ENCODE assay signal across 11 cellular contexts in genomic region chr12:32877670-32878459, GRCh38. TPM values are rescaled to one million over a fixed set of nuclear protein-coding genes. Genes with fewer than 3 reads are reported as not detected.
A peak's percentile ranks its signal among the peaks of the same experiment; 100 is the strongest.
DNase-seq lines count a peak whose midpoint lies in the region; ATAC-seq and TF ChIP-seq lines count a peak whose summit lies in the region.
"Had no signal": no experiment of that assay in that cellular context is flagged by ENCODE, and none has a peak within 500 bp of the region (broad histone marks: within the 10 kb centered on the region; RNA-seq: fewer than 3 reads in every experiment).

No MANE protein-coding gene starts in this region.

- WGBS in psoas muscle, 3 donors = 61 to 68% (median 67%) methylated on average over 29 of the region's 29 CpGs

- peaks cover 4% of the 10 kb centered on the region for H3K27me3 Mint-ChIP-seq in activated naive CD4-positive, alpha-beta T cell treated with anti-CD3 and anti-CD28 coated beads, Interleukin-2, amount 10 ng/mL, durations not matched to agents 7 days and 5 days
- H3K27me3 Mint-ChIP-seq in immature natural killer cell (ENCODE audit: low read depth in 3 of 3) = peaks cover 0 to 6% (median 2%) of the 10 kb centered on the region in 3 donors

- H3K4me1 Mint-ChIP-seq in activated naive CD4-positive, alpha-beta T cell treated with anti-CD3 and anti-CD28 coated beads, Interleukin-2, amount 10 ng/mL, durations not matched to agents 7 days and 5 days = no peaks in the 10 kb centered on the region
- H3K4me1 Mint-ChIP-seq in immature natural killer cell = no peaks in the 10 kb centered on the region
- H3K4me1 Mint-ChIP-seq: naive thymus-derived CD4-positive, alpha-beta T cell had no signal

- DNase-seq in NCI-H82 treated with DMSO at 0.1 percent for 48 hours (lab: John Stamatoyannopoulos, UW; ENCODE audit: unreplicated experiment) = peak; percentile 92
- DNase-seq in Right ventricle myocardium inferior (ENCODE audit: missing footprints) = peak; percentile 84
- DNase-seq in psoas muscle = peak; percentile 34 to 81
- DNase-seq in H7 = no peak
- DNase-seq in activated naive CD4-positive, alpha-beta T cell treated with anti-CD3 and anti-CD28 coated beads, Interleukin-2, amount 10 ng/mL, durations not matched to agents 7 days and 5 days = no peak
- DNase-seq in immature natural killer cell = no peak
- no peak for DNase-seq in globus pallidus (ENCODE audit: low spot score)
- DNase-seq: naive thymus-derived CD4-positive, alpha-beta T cell had no signal

- H3K4me3 ChIP-seq in psoas muscle (peak overlapping the region; percentile 61), H7 (ENCODE audit: insufficient read depth, low read depth, low read length) (no peak overlapping the region)
- H3K4me3 ChIP-seq: HAP-1 had no signal

- intact Hi-C loops in Right ventricle myocardium inferior (cut with DNase I) (loop anchor here (1.0 to 2.0 kb wide), 2 partner anchors 15 to 49 kb away; no protein-coding TSS in a partner anchor), psoas muscle (cut with DNase I) (no loop called here)

- ATAC-seq in GM19463 (IDR thresholded peaks at IDR 0.05; ENCODE audit: unreplicated experiment) = peak; percentile 44
- peak; percentile 89 for ATAC-seq in Right ventricle myocardium inferior
- peak; percentile 82 to 95 (median 90) for ATAC-seq in psoas muscle
- ATAC-seq: naive thymus-derived CD4-positive, alpha-beta T cell had no signal

- H3K4me1 ChIP-seq in psoas muscle = peaks cover 4% of the 10 kb centered on the region
- H3K4me1 ChIP-seq: HAP-1 had no signal

- H3K9me3 Mint-ChIP-seq in activated naive CD4-positive, alpha-beta T cell treated with anti-CD3 and anti-CD28 coated beads, Interleukin-2, amount 10 ng/mL, durations not matched to agents 7 days and 5 days = no peaks in the 10 kb centered on the region
- no peaks in the 10 kb centered on the region for H3K9me3 Mint-ChIP-seq in immature natural killer cell

- no peak overlapping the region for H3K4me3 Mint-ChIP-seq in activated naive CD4-positive, alpha-beta T cell treated with anti-CD3 and anti-CD28 coated beads, Interleukin-2, amount 10 ng/mL, durations not matched to agents 7 days and 5 days
- no peak overlapping the region for H3K4me3 Mint-ChIP-seq in immature natural killer cell
- H3K4me3 Mint-ChIP-seq: naive thymus-derived CD4-positive, alpha-beta T cell had no signal

- TF ChIP-seq CTCF in psoas muscle (IDR thresholded peaks at IDR 0.05) = no peak

- H3K27me3 ChIP-seq in psoas muscle (ENCODE audit: insufficient read depth in 3 of 3, low read length in 2 of 3) (no peaks in the 10 kb centered on the region), H7 (ENCODE audit: control insufficient read depth, insufficient read depth, low read length) (no peaks in the 10 kb centered on the region)

- CTCF ChIA-PET in activated naive CD4-positive, alpha-beta T cell treated with anti-CD3 and anti-CD28 coated beads, Interleukin-2, amount 10 ng/mL, durations not matched to agents 7 days and 5 days (lab: Charles Lee) = no interaction called here

- no peak overlapping the region for H3K27ac Mint-ChIP-seq in activated naive CD4-positive, alpha-beta T cell treated with anti-CD3 and anti-CD28 coated beads, Interleukin-2, amount 10 ng/mL, durations not matched to agents 7 days and 5 days
- H3K27ac Mint-ChIP-seq in immature natural killer cell = no peak overlapping the region
- H3K27ac Mint-ChIP-seq: naive thymus-derived CD4-positive, alpha-beta T cell had no signal

- H3K36me3 Mint-ChIP-seq in activated naive CD4-positive, alpha-beta T cell treated with anti-CD3 and anti-CD28 coated beads, Interleukin-2, amount 10 ng/mL, durations not matched to agents 7 days and 5 days = no peaks in the 10 kb centered on the region
- no peaks in the 10 kb centered on the region for H3K36me3 Mint-ChIP-seq in immature natural killer cell
- H3K36me3 Mint-ChIP-seq: naive thymus-derived CD4-positive, alpha-beta T cell had no signal

- H3K27ac ChIP-seq in psoas muscle = peak overlapping the region; percentile 76

- H3K36me3 ChIP-seq in psoas muscle (ENCODE audit: insufficient read depth in 1 of 2, low read depth in 1 of 2) (no peaks in the 10 kb centered on the region), H7 (replicated peaks; ENCODE audit: control insufficient read depth, insufficient read depth, low read length) (peaks cover 4% of the 10 kb centered on the region)

- no peaks in the 10 kb centered on the region for H3K9me3 ChIP-seq in psoas muscle
- H3K9me3 ChIP-seq: HAP-1 had no signal

RNA-seq across cellular contexts. Expression of gene PKP2, which starts 18.7 kb away (rescaled TPM):
- total RNA-seq in Right ventricle myocardium inferior = 378 TPM
- 1 to 10 TPM; 2.8 to 7.8 (median 5.6) TPM for total RNA-seq in psoas muscle
- 1 to 10 TPM; 2.5 to 4.0 (median 3.8) TPM for polyA plus RNA-seq in psoas muscle
- 18.2 and 18.3 TPM in 2 replicates for total RNA-seq in H7 (2014; rRNA removed; shearing (Covaris generic))
- under 1 TPM in 2 of 3 donors, not detected in 1; 0.21 to 0.34 TPM for polyA plus RNA-seq in immature natural killer cell
- total RNA-seq: T-helper 1 cell treated with Interleukin-12 subunit alpha and Interleukin-12 subunit beta and Interleukin-4 antibody, amounts not matched to agents 30 ng/mL and 1 ng/mL, for 36 hours had no signal

Comparison
In these comparisons a context has a peak if more than half of its experiments do, and no peak if none do; other contexts are left out.
1. DNase-seq: peak in NCI-H82 treated with DMSO at 0.1 percent for 48 hours (single experiment), Right ventricle myocardium inferior (single experiment) and psoas muscle (2 of 2); none in H7 (single experiment), activated naive CD4-positive, alpha-beta T cell treated with anti-CD3 and anti-CD28 coated beads, Interleukin-2, amount 10 ng/mL, durations not matched to agents 7 days and 5 days (single experiment), immature natural killer cell (0 of 3) and globus pallidus (single experiment).
2. RNA of gene PKP2, which starts 18.7 kb away (total RNA-seq): 378 TPM in Right ventricle myocardium inferior (single experiment); 18.2 to 18.3 TPM in H7 and 2.8 to 7.8 TPM in psoas muscle; every median in the first group is over 10 times any median in the second.
3. Peak in every context shown above with its lines, with median percentiles within 50 percentile points of each other: ATAC-seq.